ENCODE assay signal across 8 cellular contexts in the genomic region with DNA sequence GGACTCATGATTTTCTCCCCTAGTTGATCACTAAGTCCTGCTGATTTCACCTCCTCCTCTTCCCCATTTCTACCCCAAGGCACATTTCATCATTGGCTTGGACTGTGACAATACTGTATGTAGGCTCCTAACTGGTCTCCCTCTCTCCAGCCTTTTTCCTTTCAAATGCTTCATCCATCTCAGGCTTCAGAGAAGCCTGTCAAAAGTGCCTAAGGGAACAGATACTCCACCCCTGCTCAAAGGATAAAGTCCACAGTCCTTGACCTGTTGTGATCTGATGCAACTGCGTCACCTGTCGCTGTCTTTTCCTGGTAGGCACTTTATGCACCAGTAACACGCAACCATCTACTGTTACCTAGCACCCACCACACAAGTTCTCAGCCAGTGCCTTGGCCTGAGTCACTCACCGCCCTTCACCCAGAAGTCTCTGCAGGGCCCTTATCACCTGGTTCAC. TPM values are rescaled to one million over a fixed set of nuclear protein-coding genes. Genes with fewer than 3 reads are reported as not detected.
DNase-seq lines count a peak whose midpoint lies in the region; ATAC-seq and TF ChIP-seq lines count a peak whose summit lies in the region.

No MANE protein-coding gene starts in this region.

- no peaks in the 10 kb centered on the region for H3K9me3 Mint-ChIP-seq in activated naive CD4-positive, alpha-beta T cell treated with anti-CD3 and anti-CD28 coated beads, Interleukin-2, amount 50 U/mL, for 24 hours

- peak overlapping the region; percentile 5 for H3K4me3 Mint-ChIP-seq in activated naive CD4-positive, alpha-beta T cell treated with anti-CD3 and anti-CD28 coated beads, Interleukin-2, amount 50 U/mL, for 24 hours

- H3K4me1 Mint-ChIP-seq in activated naive CD4-positive, alpha-beta T cell treated with anti-CD3 and anti-CD28 coated beads, Interleukin-2, amount 50 U/mL, for 24 hours, result peaks cover 62% of the 10 kb centered on the region

- peaks cover 4% of the 10 kb centered on the region for H3K36me3 Mint-ChIP-seq in activated naive CD4-positive, alpha-beta T cell treated with anti-CD3 and anti-CD28 coated beads, Interleukin-2, amount 50 U/mL, for 24 hours

- WGBS in transverse colon (ENCODE audit: low coverage in 1 of 2), 2 donors, result 20 to 78% methylated on average over 1 to 4 of the region's 4 CpGs

- H3K36me3 ChIP-seq in transverse colon, result no peaks in the 10 kb centered on the region

- no peak for DNase-seq in activated naive CD4-positive, alpha-beta T cell treated with anti-CD3 and anti-CD28 coated beads, Interleukin-2, amount 50 U/mL, for 16 hours
- DNase-seq in SK-MEL-5 (ENCODE audit: low read depth, low spot score), result peak; percentile 32
- peak; percentile 54 to 83 for DNase-seq in left colon
- peak; percentile 69 for DNase-seq in transverse colon
- no peak for DNase-seq in activated CD4-positive, CD25-positive, alpha-beta regulatory T cell treated with anti-CD3 and anti-CD28 coated beads, Interleukin-2, amount 50 U/mL, for 72 hours

- peaks cover 65 to 98% (median 68%) of the 10 kb centered on the region in 4 donors for H3K4me1 ChIP-seq in transverse colon

- H3K27me3 Mint-ChIP-seq in activated naive CD4-positive, alpha-beta T cell treated with anti-CD3 and anti-CD28 coated beads, Interleukin-2, amount 50 U/mL, for 24 hours, result no peaks in the 10 kb centered on the region

- TF ChIP-seq CTCF in transverse colon (IDR thresholded peaks at IDR 0.05), result no peak

- peak; percentile 63 for TF ChIP-seq EP300 in transverse colon (IDR thresholded peaks at IDR 0.05; ENCODE audit: low read depth)

- in situ Hi-C loops in SK-MEL-5 (cut with HindIII; ENCODE audit: low pct_unique_long_range_greater_than_20kb, low sequenced_read_pairs) (no loop called here), transverse colon (cut with MboI; ENCODE audit: low pct_ligation_motif_present in 1 of 4, low pct_unique_long_range_greater_than_20kb in 1 of 4, low sequenced_read_pairs in 3 of 4) (no loop called here)

- H3K4me3 ChIP-seq in transverse colon, result no peak overlapping the region

- intact Hi-C loops in left colon (cut with DNase I, micrococcal nuclease), result no loop called here
- intact Hi-C loops in transverse colon (cut with DNase I; ENCODE audit: low total_unique reads), result no loop called here

- H3K27ac Mint-ChIP-seq in activated naive CD4-positive, alpha-beta T cell treated with anti-CD3 and anti-CD28 coated beads, Interleukin-2, amount 50 U/mL, for 24 hours, result no peak overlapping the region

- H3K27ac ChIP-seq in transverse colon, result peak overlapping the region; percentile 79 to 92 (median 88)

- ATAC-seq in left colon (peak; percentile 74), HG02763 (IDR thresholded peaks at IDR 0.05; ENCODE audit: unreplicated experiment) (no peak), HG02588 (IDR thresholded peaks at IDR 0.05; ENCODE audit: unreplicated experiment) (no peak)

- no peaks in the 10 kb centered on the region for H3K27me3 ChIP-seq in transverse colon

- no peaks in the 10 kb centered on the region for H3K9me3 ChIP-seq in transverse colon

- TF ChIP-seq POLR2A in transverse colon (IDR thresholded peaks at IDR 0.05), result peak; percentile 15

RNA-seq across cellular contexts. Expression of a gene that starts 12.8 kb away (rescaled TPM):
- 225 and 226 TPM in 2 replicates for total RNA-seq in SK-MEL-5 (2014; rRNA removed; shearing (Covaris generic))
- 119 and 159 TPM in 2 replicates for polyA plus RNA-seq in SK-MEL-5 (2015; cell fraction: cytosol; rRNA removed)
- polyA plus RNA-seq in SK-MEL-5 (2015; cell fraction: nucleus; rRNA removed), result 36.6 and 57.0 TPM in 2 replicates
- total RNA-seq in left colon, result 100 to 1,000 TPM; 176 to 179 TPM
- total RNA-seq in transverse colon, result 100 to 1,000 TPM; 139 to 210 (median 194) TPM

RNA-seq across cellular contexts. Expression of a gene that starts 50.7 kb away (rescaled TPM):
- total RNA-seq in SK-MEL-5 (2014; rRNA removed; shearing (Covaris generic)), result 0.16 and 1.4 TPM in 2 replicates
- 0.23 and 0.49 TPM in 2 replicates for polyA plus RNA-seq in SK-MEL-5 (2015; cell fraction: cytosol; rRNA removed)
- polyA plus RNA-seq in SK-MEL-5 (2015; cell fraction: nucleus; rRNA removed), result 1.1 and 7.4 TPM in 2 replicates
- total RNA-seq in left colon, result 1 to 10 TPM; 6.1 to 6.5 TPM
- total RNA-seq in transverse colon, result 1 to 10 TPM in 3 of 4 donors, under 1 TPM in 1; 0.20 to 7.8 (median 2.8) TPM

RNA-seq across cellular contexts. Expression of a gene that starts 52.6 kb away (rescaled TPM):
- 32.0 and 36.2 TPM in 2 replicates for total RNA-seq in SK-MEL-5 (2014; rRNA removed; shearing (Covaris generic))
- polyA plus RNA-seq in SK-MEL-5 (2015; cell fraction: cytosol; rRNA removed), result 18.9 and 27.7 TPM in 2 replicates
- polyA plus RNA-seq in SK-MEL-5 (2015; cell fraction: nucleus; rRNA removed), result 39.4 and 74.8 TPM in 2 replicates
- 10 to 100 TPM; 27.1 to 36.7 TPM for total RNA-seq in left colon
- total RNA-seq in transverse colon, result 100 to 1,000 TPM in 1 of 4 donors, 10 to 100 TPM in 2, 1 to 10 TPM in 1; 7.0 to 142 (median 29.2) TPM

Comparison
In these comparisons a context has a peak if more than half of its experiments do, and no peak if none do; other contexts are left out.
1. DNase-seq: peak in SK-MEL-5 (single experiment), left colon (2 of 2) and transverse colon (single experiment); none in activated naive CD4-positive, alpha-beta T cell treated with anti-CD3 and anti-CD28 coated beads, Interleukin-2, amount 50 U/mL, for 16 hours (single experiment) and activated CD4-positive, CD25-positive, alpha-beta regulatory T cell treated with anti-CD3 and anti-CD28 coated beads, Interleukin-2, amount 50 U/mL, for 72 hours (single experiment).